Comparison of ENCODE assay signal across 8 cellular contexts in genomic region chr22:49656883-49657274, GRCh38.
A peak's percentile ranks its signal among the peaks of the same experiment; 100 is the strongest.
DNase-seq lines count a peak whose midpoint lies in the region; ATAC-seq and TF ChIP-seq lines count a peak whose summit lies in the region.
"Not testable (repeated sequence)": the region's sequence is repeated elsewhere in the genome, so short reads cannot be mapped to it uniquely, and the experiment has no call there.

No MANE protein-coding gene starts in this region.

- H3K36me3 ChIP-seq in CD8-positive, alpha-beta memory T cell (ENCODE audit: insufficient read depth, low read length); heart left ventricle; osteoblast (ENCODE audit: insufficient read depth, low read length): not testable (repeated sequence)

- not testable (repeated sequence) for H3K79me2 ChIP-seq in osteoblast (ENCODE audit: insufficient read depth, low read length)

- not testable (repeated sequence) for H3K27me3 Mint-ChIP-seq in CD8-positive, alpha-beta memory T cell; stimulated activated naive CD8-positive, alpha-beta T cell treated with anti-CD3 and anti-CD28 coated beads, Interleukin-15, amount 100 ng/mL, for 72 hours

- not testable (repeated sequence) for H3K27me3 ChIP-seq in CD8-positive, alpha-beta memory T cell (ENCODE audit: insufficient read depth, low read length, poor library complexity, severe bottlenecking); heart left ventricle; osteoblast (ENCODE audit: insufficient read depth, low read length)

- WGBS in heart left ventricle, 4 donors = 61 to 68% (median 65%) methylated on average over 19 of the region's 19 CpGs

- peaks cover 0 to 17% (median 2%) of the 10 kb centered on the region in 3 donors for H3K36me3 Mint-ChIP-seq in CD8-positive, alpha-beta memory T cell

- H3K27ac Mint-ChIP-seq in CD8-positive, alpha-beta memory T cell = peak overlapping the region; percentile 50 to 97 (median 81)
- H3K27ac Mint-ChIP-seq in stimulated activated naive CD8-positive, alpha-beta T cell treated with anti-CD3 and anti-CD28 coated beads, Interleukin-15, amount 100 ng/mL, for 72 hours = peak overlapping the region; percentile 92 to 95

- intact Hi-C loops in heart left ventricle (cut with DNase I) = loop anchor here in 2 of 10 donors (2.0 to 10.0 kb wide), 2 partner anchors 68 kb away; no protein-coding TSS in a partner anchor

- H3K4me1 ChIP-seq in CD8-positive, alpha-beta memory T cell (ENCODE audit: insufficient read depth, low read length) = peaks cover 20% of the 10 kb centered on the region
- peaks cover 0 to 36% (median 8%) of the 10 kb centered on the region in 12 donors for H3K4me1 ChIP-seq in heart left ventricle
- H3K4me1 ChIP-seq in osteoblast (ENCODE audit: insufficient read depth, low read length) = not testable (repeated sequence)

- peak; percentile 31 for ATAC-seq in GM21360 (IDR thresholded peaks at IDR 0.05; ENCODE audit: unreplicated experiment)
- peak; percentile 49 for ATAC-seq in HG03439 (IDR thresholded peaks at IDR 0.05; ENCODE audit: unreplicated experiment)
- ATAC-seq in activated CD4-positive, CD25-positive, alpha-beta regulatory T cell treated with anti-CD3 and anti-CD28 coated beads, Interleukin-2, amount 50 U/mL, for 24 hours = peak; percentile 76 to 80
- peak; percentile 34 to 69 (median 54) for ATAC-seq in heart left ventricle
- peak; percentile 92 for ATAC-seq in stimulated activated naive CD8-positive, alpha-beta T cell treated with anti-CD3 and anti-CD28 coated beads, Interleukin-15, amount 100 ng/mL, for 72 hours

- H3K4me3 ChIP-seq in CD8-positive, alpha-beta memory T cell (ENCODE audit: low read length) = peak overlapping the region; percentile 70
- peak overlapping the region; percentile 16 to 82 (median 62) for H3K4me3 ChIP-seq in heart left ventricle
- not testable (repeated sequence) for H3K4me3 ChIP-seq in osteoblast (ENCODE audit: insufficient read depth, low read length)

- not testable (repeated sequence) for H2AFZ ChIP-seq in osteoblast (ENCODE audit: low read length)

- CTCF ChIA-PET in CD8-positive, alpha-beta memory T cell (lab: Charles Lee) = interaction anchor here (1.2 kb wide), 1 partner anchor 12 kb away, joined by 4 read pairs; no protein-coding TSS in a partner anchor

- POLR2A ChIA-PET in CD8-positive, alpha-beta memory T cell (lab: Charles Lee) = interaction anchor here (0.8 kb wide), 1 partner anchor 13 kb away, joined by 3 read pairs; no protein-coding TSS in a partner anchor

- not testable (repeated sequence) for H3K4me2 ChIP-seq in osteoblast (ENCODE audit: insufficient read depth, low read length)

- DNase-seq in CD8-positive, alpha-beta memory T cell = peak in 3 of 5 donors; percentile 32 to 52 (median 49)
- peak; percentile 74 for DNase-seq in activated naive CD4-positive, alpha-beta T cell treated with anti-CD3 and anti-CD28 coated beads, Interleukin-2, amount 50 U/mL, for 16 hours
- DNase-seq in heart left ventricle = not testable (repeated sequence)
- DNase-seq in osteoblast (ENCODE audit: insufficient read length, low spot score, missing footprints) = peak; percentile 17
- DNase-seq in stimulated activated naive CD8-positive, alpha-beta T cell treated with anti-CD3 and anti-CD28 coated beads, Interleukin-15, amount 100 ng/mL, for 72 hours = peak; percentile 40 to 77

- not testable (repeated sequence) for TF ChIP-seq POLR2A in heart left ventricle (IDR thresholded peaks at IDR 0.05)

- peak overlapping the region; percentile 88 to 97 (median 94) for H3K4me3 Mint-ChIP-seq in CD8-positive, alpha-beta memory T cell
- H3K4me3 Mint-ChIP-seq in stimulated activated naive CD8-positive, alpha-beta T cell treated with anti-CD3 and anti-CD28 coated beads, Interleukin-15, amount 100 ng/mL, for 72 hours = peak overlapping the region; percentile 94 to 96

- H3K9me3 ChIP-seq in CD8-positive, alpha-beta memory T cell (ENCODE audit: low read length); heart left ventricle; osteoblast (ENCODE audit: low read depth, low read length): not testable (repeated sequence)

- peaks cover 22 to 34% (median 31%) of the 10 kb centered on the region in 3 donors for H3K4me1 Mint-ChIP-seq in CD8-positive, alpha-beta memory T cell
- H3K4me1 Mint-ChIP-seq in stimulated activated naive CD8-positive, alpha-beta T cell treated with anti-CD3 and anti-CD28 coated beads, Interleukin-15, amount 100 ng/mL, for 72 hours = peaks cover 68% of the 10 kb centered on the region

- H3K9me3 Mint-ChIP-seq in CD8-positive, alpha-beta memory T cell; stimulated activated naive CD8-positive, alpha-beta T cell treated with anti-CD3 and anti-CD28 coated beads, Interleukin-15, amount 100 ng/mL, for 72 hours: not testable (repeated sequence)

- peak overlapping the region; percentile 57 for H3K27ac ChIP-seq in CD8-positive, alpha-beta memory T cell (ENCODE audit: low read depth, low read length)
- H3K27ac ChIP-seq in heart left ventricle = peak overlapping the region; percentile 63 to 96 (median 78)
- H3K27ac ChIP-seq in osteoblast (ENCODE audit: low read depth, low read length) = not testable (repeated sequence)

- TF ChIP-seq CTCF in heart left ventricle (IDR thresholded peaks at IDR 0.05); osteoblast (IDR thresholded peaks at IDR 0.05; ENCODE audit: extremely low read depth, low read depth, low read length): not testable (repeated sequence)

- H4K20me1 ChIP-seq in osteoblast (ENCODE audit: insufficient read depth, low read length) = not testable (repeated sequence)

Comparison
In these comparisons a context has a peak if more than half of its experiments do, and no peak if none do; other contexts are left out.
1. ATAC-seq: peak in every context shown above with its lines; median percentile 92 in stimulated activated naive CD8-positive, alpha-beta T cell treated with anti-CD3 and anti-CD28 coated beads, Interleukin-15, amount 100 ng/mL, for 72 hours; 78 in activated CD4-positive, CD25-positive, alpha-beta regulatory T cell treated with anti-CD3 and anti-CD28 coated beads, Interleukin-2, amount 50 U/mL, for 24 hours; 54 in heart left ventricle; 49 in HG03439; 31 in GM21360.